In genomic region chr9:33129251-33129885, GRCh38 we compare ENCODE assay signal across 12 cellular contexts. TPM values are rescaled to one million over a fixed set of nuclear protein-coding genes. Genes with fewer than 3 reads are reported as not detected.
A peak's percentile ranks its signal among the peaks of the same experiment; 100 is the strongest.
DNase-seq lines count a peak whose midpoint lies in the region; ATAC-seq and TF ChIP-seq lines count a peak whose summit lies in the region.
"Had no signal": no experiment of that assay in that cellular context is flagged by ENCODE, and none has a peak within 500 bp of the region (broad histone marks: within the 10 kb centered on the region; RNA-seq: fewer than 3 reads in every experiment).

No MANE protein-coding gene starts in this region.

- POLR2A ChIA-PET in activated CD4-positive, alpha-beta memory T cell treated with anti-CD3 and anti-CD28 coated beads for 36 hours (lab: Charles Lee), result interaction anchor here (1.4 kb wide), 1 partner anchor 11 kb away, joined by 5 read pairs; no protein-coding TSS in a partner anchor
- POLR2A ChIA-PET in activated CD4-positive, alpha-beta memory T cell treated with anti-CD3 and anti-CD28 coated beads, Interleukin-2, amount 10 ng/mL, durations not matched to agents 7 days and 5 days (lab: Charles Lee), result interaction anchor here (1.6 kb wide), 2 partner anchors 9 to 30 kb away, joined by 3 to 11 read pairs; no protein-coding TSS in a partner anchor
- POLR2A ChIA-PET in activated B cell treated with CpG ODN at 0.5 μM for 24 hours (lab: Charles Lee), result interaction anchor here (0.8 to 10.5 kb wide), 9 partner anchors 11 to 161 kb away, joined by 3 to 365 read pairs (median 4); partner anchors contain the start of genes B4GALT1 and NFX1

- peak; percentile 5 for DNase-seq in activated CD4-positive, alpha-beta memory T cell treated with anti-CD3 and anti-CD28 coated beads for 36 hours
- DNase-seq in activated CD4-positive, alpha-beta memory T cell treated with anti-CD3 and anti-CD28 coated beads, Interleukin-2, amount 10 ng/mL, durations not matched to agents 7 days and 5 days, result no peak
- DNase-seq in activated B cell treated with CpG ODN at 0.5 μM for 24 hours (no peak), lower lobe of right lung (no peak), BE2C (no peak), nucleus accumbens (lab: John Stamatoyannopoulos, UW) (no peak), GM03348 (ENCODE audit: low spot score) (no peak)
- DNase-seq in stimulated activated effector memory CD8-positive, alpha-beta T cell treated with anti-CD3 and anti-CD28 coated beads, Interleukin-12 subunit alpha, Interleukin-12 subunit beta, amount 100 ng/mL, for 72 hours (ENCODE audit: low spot score in 2 of 2), result no peak
- DNase-seq: activated gamma-delta T cell treated with Interleukin-2 at 50 U/mL for 16 hours, cortex of kidney, DMS153 had no signal

- peaks cover 52% of the 10 kb centered on the region for H3K4me1 Mint-ChIP-seq in activated CD4-positive, alpha-beta memory T cell treated with anti-CD3 and anti-CD28 coated beads for 36 hours (ENCODE audit: low read depth)
- peaks cover 40% of the 10 kb centered on the region for H3K4me1 Mint-ChIP-seq in activated CD4-positive, alpha-beta memory T cell treated with anti-CD3 and anti-CD28 coated beads, Interleukin-2, amount 10 ng/mL, durations not matched to agents 7 days and 5 days
- peaks cover 95% of the 10 kb centered on the region for H3K4me1 Mint-ChIP-seq in activated B cell treated with CpG ODN at 0.5 μM for 24 hours
- peaks cover 91% of the 10 kb centered on the region for H3K4me1 Mint-ChIP-seq in stimulated activated effector memory CD8-positive, alpha-beta T cell treated with anti-CD3 and anti-CD28 coated beads, Interleukin-12 subunit alpha, Interleukin-12 subunit beta, amount 100 ng/mL, for 72 hours

- no peak for ATAC-seq in activated B cell treated with CpG ODN at 0.5 μM for 24 hours (ENCODE audit: low read depth)
- ATAC-seq in lower lobe of right lung, result no peak
- ATAC-seq in stimulated activated effector memory CD8-positive, alpha-beta T cell treated with anti-CD3 and anti-CD28 coated beads, Interleukin-12 subunit alpha, Interleukin-12 subunit beta, amount 100 ng/mL, for 72 hours, result no peak

- H3K36me3 ChIP-seq in lower lobe of right lung (peaks cover 91% of the 10 kb centered on the region), BE2C (no peaks in the 10 kb centered on the region)

- H3K27me3 Mint-ChIP-seq in activated CD4-positive, alpha-beta memory T cell treated with anti-CD3 and anti-CD28 coated beads for 36 hours, result no peaks in the 10 kb centered on the region
- H3K27me3 Mint-ChIP-seq in activated CD4-positive, alpha-beta memory T cell treated with anti-CD3 and anti-CD28 coated beads, Interleukin-2, amount 10 ng/mL, durations not matched to agents 7 days and 5 days, result no peaks in the 10 kb centered on the region
- no peaks in the 10 kb centered on the region for H3K27me3 Mint-ChIP-seq in activated B cell treated with CpG ODN at 0.5 μM for 24 hours

- H3K4me3 ChIP-seq in lower lobe of right lung, result no peak overlapping the region
- H3K4me3 ChIP-seq in BE2C (ENCODE audit: low read depth, low read length), result no peak overlapping the region
- H3K4me3 ChIP-seq: suprapubic skin had no signal

- no peak overlapping the region for H3K27ac Mint-ChIP-seq in activated CD4-positive, alpha-beta memory T cell treated with anti-CD3 and anti-CD28 coated beads for 36 hours
- H3K27ac Mint-ChIP-seq in activated CD4-positive, alpha-beta memory T cell treated with anti-CD3 and anti-CD28 coated beads, Interleukin-2, amount 10 ng/mL, durations not matched to agents 7 days and 5 days, result no peak overlapping the region
- H3K27ac Mint-ChIP-seq in activated B cell treated with CpG ODN at 0.5 μM for 24 hours, result peak overlapping the region; percentile 96
- peak overlapping the region; percentile 98 for H3K27ac Mint-ChIP-seq in stimulated activated effector memory CD8-positive, alpha-beta T cell treated with anti-CD3 and anti-CD28 coated beads, Interleukin-12 subunit alpha, Interleukin-12 subunit beta, amount 100 ng/mL, for 72 hours

- peak overlapping the region; percentile 31 for H3K27ac ChIP-seq in lower lobe of right lung

- H3K9me3 Mint-ChIP-seq in activated CD4-positive, alpha-beta memory T cell treated with anti-CD3 and anti-CD28 coated beads for 36 hours, result no peaks in the 10 kb centered on the region
- no peaks in the 10 kb centered on the region for H3K9me3 Mint-ChIP-seq in activated CD4-positive, alpha-beta memory T cell treated with anti-CD3 and anti-CD28 coated beads, Interleukin-2, amount 10 ng/mL, durations not matched to agents 7 days and 5 days
- H3K9me3 Mint-ChIP-seq in activated B cell treated with CpG ODN at 0.5 μM for 24 hours, result no peaks in the 10 kb centered on the region
- no peaks in the 10 kb centered on the region for H3K9me3 Mint-ChIP-seq in stimulated activated effector memory CD8-positive, alpha-beta T cell treated with anti-CD3 and anti-CD28 coated beads, Interleukin-12 subunit alpha, Interleukin-12 subunit beta, amount 100 ng/mL, for 72 hours

- peaks cover 52% of the 10 kb centered on the region for H3K4me1 ChIP-seq in lower lobe of right lung
- H3K4me1 ChIP-seq in BE2C, result peaks cover 10% of the 10 kb centered on the region

- H3K27me3 ChIP-seq in lower lobe of right lung (ENCODE audit: low read depth) (no peaks in the 10 kb centered on the region), BE2C (no peaks in the 10 kb centered on the region)
- H3K27me3 ChIP-seq: suprapubic skin had no signal

- no peak overlapping the region for H3K4me3 Mint-ChIP-seq in activated CD4-positive, alpha-beta memory T cell treated with anti-CD3 and anti-CD28 coated beads for 36 hours
- no peak overlapping the region for H3K4me3 Mint-ChIP-seq in activated CD4-positive, alpha-beta memory T cell treated with anti-CD3 and anti-CD28 coated beads, Interleukin-2, amount 10 ng/mL, durations not matched to agents 7 days and 5 days
- peak overlapping the region; percentile 44 for H3K4me3 Mint-ChIP-seq in activated B cell treated with CpG ODN at 0.5 μM for 24 hours
- H3K4me3 Mint-ChIP-seq in stimulated activated effector memory CD8-positive, alpha-beta T cell treated with anti-CD3 and anti-CD28 coated beads, Interleukin-12 subunit alpha, Interleukin-12 subunit beta, amount 100 ng/mL, for 72 hours, result no peak overlapping the region

- no peaks in the 10 kb centered on the region for H3K9me3 ChIP-seq in lower lobe of right lung
- no peaks in the 10 kb centered on the region for H3K9me3 ChIP-seq in BE2C
- H3K9me3 ChIP-seq: suprapubic skin had no signal

- intact Hi-C loops in activated CD4-positive, alpha-beta memory T cell treated with anti-CD3 and anti-CD28 coated beads for 36 hours (cut with micrococcal nuclease), result no loop called here
- intact Hi-C loops in activated B cell treated with CpG ODN at 0.5 μM for 24 hours (cut with micrococcal nuclease), result no loop called here
- intact Hi-C loops in lower lobe of right lung (cut with DNase I), result no loop called here

- H3K36me3 Mint-ChIP-seq in activated CD4-positive, alpha-beta memory T cell treated with anti-CD3 and anti-CD28 coated beads for 36 hours, result peaks cover 57% of the 10 kb centered on the region
- H3K36me3 Mint-ChIP-seq in activated CD4-positive, alpha-beta memory T cell treated with anti-CD3 and anti-CD28 coated beads, Interleukin-2, amount 10 ng/mL, durations not matched to agents 7 days and 5 days (ENCODE audit: low read depth), result peaks cover 68% of the 10 kb centered on the region
- peaks cover 90% of the 10 kb centered on the region for H3K36me3 Mint-ChIP-seq in activated B cell treated with CpG ODN at 0.5 μM for 24 hours (ENCODE audit: low read depth)
- peaks cover 97% of the 10 kb centered on the region for H3K36me3 Mint-ChIP-seq in stimulated activated effector memory CD8-positive, alpha-beta T cell treated with anti-CD3 and anti-CD28 coated beads, Interleukin-12 subunit alpha, Interleukin-12 subunit beta, amount 100 ng/mL, for 72 hours

- CTCF ChIA-PET in activated CD4-positive, alpha-beta memory T cell treated with anti-CD3 and anti-CD28 coated beads for 36 hours (lab: Charles Lee), result interaction anchor here (1.3 kb wide), 1 partner anchor 39 kb away, joined by 3 read pairs; no protein-coding TSS in a partner anchor
- CTCF ChIA-PET in activated CD4-positive, alpha-beta memory T cell treated with anti-CD3 and anti-CD28 coated beads, Interleukin-2, amount 10 ng/mL, durations not matched to agents 7 days and 5 days (lab: Charles Lee), result interaction anchor here (1.2 to 1.4 kb wide), 2 partner anchors 41 to 96 kb away, joined by 5 to 6 read pairs; no protein-coding TSS in a partner anchor
- CTCF ChIA-PET in activated B cell treated with CpG ODN at 0.5 μM for 24 hours (lab: Charles Lee), result interaction anchor here (0.8 to 2.8 kb wide), 6 partner anchors 11 to 97 kb away, joined by 3 to 15 read pairs (median 4); partner anchors contain the start of gene B4GALT1

- TF ChIP-seq CTCF in activated B cell treated with CpG ODN at 0.5 μM for 24 hours (IDR thresholded peaks at IDR 0.05) (no peak), lower lobe of right lung (IDR thresholded peaks at IDR 0.05) (no peak), BE2C (IDR thresholded peaks at IDR 0.05; ENCODE audit: low read depth, low read length) (no peak)

RNA-seq across cellular contexts. Expression of gene B4GALT1, which starts 37.8 kb away (rescaled TPM):
- total RNA-seq in activated CD4-positive, alpha-beta memory T cell treated with anti-CD3 and anti-CD28 coated beads for 36 hours, result 10 to 100 TPM; 76.6 to 78.0 TPM
- 10 to 100 TPM; 69.2 to 70.8 TPM for total RNA-seq in activated CD4-positive, alpha-beta memory T cell treated with anti-CD3 and anti-CD28 coated beads, Interleukin-2, amount 10 ng/mL, durations not matched to agents 7 days and 5 days
- total RNA-seq in activated B cell treated with CpG ODN at 0.5 μM for 24 hours, result 111 and 118 TPM in 2 replicates
- total RNA-seq in lower lobe of right lung, result 72.0 TPM
- polyA plus RNA-seq in BE2C (2012; ENCODE audit: insufficient read depth, insufficient read length, low read depth), result 2.6 TPM

RNA-seq across cellular contexts. Expression of gene SMU1, which starts 52.9 kb away (rescaled TPM):
- 10 to 100 TPM; 25.8 to 26.1 TPM for total RNA-seq in activated CD4-positive, alpha-beta memory T cell treated with anti-CD3 and anti-CD28 coated beads for 36 hours
- 10 to 100 TPM; 22.5 to 22.9 TPM for total RNA-seq in activated CD4-positive, alpha-beta memory T cell treated with anti-CD3 and anti-CD28 coated beads, Interleukin-2, amount 10 ng/mL, durations not matched to agents 7 days and 5 days
- total RNA-seq in activated B cell treated with CpG ODN at 0.5 μM for 24 hours (26.8 and 28.1 TPM in 2 replicates), lower lobe of right lung (20.5 TPM)
- 11.1 TPM for polyA plus RNA-seq in BE2C (2012; ENCODE audit: insufficient read depth, insufficient read length, low read depth)

Comparison
In these comparisons a context has a peak if more than half of its experiments do, and no peak if none do; other contexts are left out.
1. H3K27ac Mint-ChIP-seq: peak in activated B cell treated with CpG ODN at 0.5 μM for 24 hours (single experiment) and stimulated activated effector memory CD8-positive, alpha-beta T cell treated with anti-CD3 and anti-CD28 coated beads, Interleukin-12 subunit alpha, Interleukin-12 subunit beta, amount 100 ng/mL, for 72 hours (single experiment); none in activated CD4-positive, alpha-beta memory T cell treated with anti-CD3 and anti-CD28 coated beads for 36 hours (single experiment) and activated CD4-positive, alpha-beta memory T cell treated with anti-CD3 and anti-CD28 coated beads, Interleukin-2, amount 10 ng/mL, durations not matched to agents 7 days and 5 days (single experiment).